In genomic region chr9:2679011-2679410, GRCh38 we compare ENCODE assay signal across 28 cellular contexts. TPM values are rescaled to one million over a fixed set of nuclear protein-coding genes. Genes with fewer than 3 reads are reported as not detected.
DNase-seq lines count a peak whose midpoint lies in the region; ATAC-seq, FAIRE-seq and TF ChIP-seq lines count a peak whose summit lies in the region.
"Had no signal": no experiment of that assay in that cellular context is flagged by ENCODE, and none has a peak within 500 bp of the region (broad histone marks: within the 10 kb centered on the region; RNA-seq: fewer than 3 reads in every experiment).

No MANE protein-coding gene starts in this region.

- no peak overlapping the region for H3K27ac ChIP-seq in psoas muscle
- H3K27ac ChIP-seq: 22Rv1, HL-60, KMS-11, SJCRH30 had no signal

- peaks cover 8% of the 10 kb centered on the region for H3K4me1 ChIP-seq in psoas muscle

- no peak for TF ChIP-seq CTCF in bronchial epithelial cell (IDR thresholded peaks at IDR 0.05; ENCODE audit: insufficient read depth, low read length, severe bottlenecking)
- TF ChIP-seq CTCF in fibroblast of mammary gland (conservative IDR thresholded peaks at IDR 0.05; ENCODE audit: control insufficient read depth, insufficient read depth, low read depth, low read length), result no peak
- TF ChIP-seq CTCF in psoas muscle (IDR thresholded peaks at IDR 0.05), result no peak

- intact Hi-C loops in psoas muscle (cut with DNase I), result no loop called here

- ATAC-seq in psoas muscle, result peak; percentile 79 to 91 (median 84)
- no peak for ATAC-seq in SK-N-SH treated with all-trans-retinoic acid at 6 μM for 48 hours
- ATAC-seq: PC-3 had no signal

- no peaks in the 10 kb centered on the region for H3K9me3 ChIP-seq in psoas muscle
- H3K9me3 ChIP-seq: BE2C, SJCRH30 had no signal

- 63 to 81% (median 63%) methylated on average over 2 of the region's 2 CpGs for WGBS in psoas muscle, 3 donors

- FAIRE-seq in bronchial epithelial cell (lab: Jason Lieb, UNC), result no peak
- FAIRE-seq: G401.6, GM12891, GM19239, H54 had no signal

- H3K36me3 ChIP-seq in bronchial epithelial cell (ENCODE audit: control insufficient read depth, insufficient read depth, low read length), result no peaks in the 10 kb centered on the region
- H3K36me3 ChIP-seq in psoas muscle (ENCODE audit: insufficient read depth in 1 of 2, low read depth in 1 of 2), result no peaks in the 10 kb centered on the region
- H3K36me3 ChIP-seq: BE2C, SJCRH30 had no signal

- no peak overlapping the region for H3K4me3 ChIP-seq in bronchial epithelial cell (ENCODE audit: low read depth, low read length)
- no peak overlapping the region for H3K4me3 ChIP-seq in fibroblast of mammary gland (ENCODE audit: control insufficient read depth, low read depth, low read length)
- H3K4me3 ChIP-seq in psoas muscle, result no peak overlapping the region
- H3K4me3 ChIP-seq: SJCRH30 had no signal

- DNase-seq in DMS53 (lab: John Stamatoyannopoulos, UW) (peak; percentile 36), DMS53 treated with DMSO at 0.1 percent for 48 hours (lab: John Stamatoyannopoulos, UW; ENCODE audit: unreplicated experiment) (no peak), bronchial epithelial cell (ENCODE audit: low read depth) (peak; percentile 66), fibroblast of mammary gland (ENCODE audit: low read depth) (peak; percentile 16), psoas muscle (no peak), occipital lobe (lab: John Stamatoyannopoulos, UW) (no peak), DMS153 treated with DMSO at 0.1 percent for 48 hours (lab: John Stamatoyannopoulos, UW; ENCODE audit: unreplicated experiment) (no peak)
- DNase-seq: ACHN; BE2C; Calu3; NCI-H1092; NCI-H1417 treated with DMSO at 0.1 percent for 48 hours; NCI-H1694 treated with DMSO at 0.1 percent for 48 hours; NCI-H2171; NCI-H345; NCI-H748 treated with DMSO at 0.1 percent for 48 hours; NK-92 treated with Interleukin-12 subunit alpha and Interleukin-12 subunit beta, amount 100 ng/mL, for 24 hours had no signal

- H3K27me3 ChIP-seq in bronchial epithelial cell (ENCODE audit: control insufficient read depth, insufficient read depth, low read length) (no peaks in the 10 kb centered on the region), psoas muscle (ENCODE audit: insufficient read depth in 3 of 3, low read length in 2 of 3) (no peaks in the 10 kb centered on the region)
- H3K27me3 ChIP-seq: BE2C, SJCRH30 had no signal

TF ChIP-seq in SK-N-SH treated with all-trans-retinoic acid at 6 μM for 48 hours, 23 proteins besides CTCF, POLR2A, EP300 and RAD21:
- TF ChIP-seq CSRNP3 (CRISPR knock-in tag; IDR thresholded peaks at IDR 0.05), result no peak
- no peak for TF ChIP-seq ZNF565 (CRISPR knock-in tag; conservative IDR thresholded peaks at IDR 0.05; ENCODE audit: low read depth)
- TF ChIP-seq, protein P1, sequence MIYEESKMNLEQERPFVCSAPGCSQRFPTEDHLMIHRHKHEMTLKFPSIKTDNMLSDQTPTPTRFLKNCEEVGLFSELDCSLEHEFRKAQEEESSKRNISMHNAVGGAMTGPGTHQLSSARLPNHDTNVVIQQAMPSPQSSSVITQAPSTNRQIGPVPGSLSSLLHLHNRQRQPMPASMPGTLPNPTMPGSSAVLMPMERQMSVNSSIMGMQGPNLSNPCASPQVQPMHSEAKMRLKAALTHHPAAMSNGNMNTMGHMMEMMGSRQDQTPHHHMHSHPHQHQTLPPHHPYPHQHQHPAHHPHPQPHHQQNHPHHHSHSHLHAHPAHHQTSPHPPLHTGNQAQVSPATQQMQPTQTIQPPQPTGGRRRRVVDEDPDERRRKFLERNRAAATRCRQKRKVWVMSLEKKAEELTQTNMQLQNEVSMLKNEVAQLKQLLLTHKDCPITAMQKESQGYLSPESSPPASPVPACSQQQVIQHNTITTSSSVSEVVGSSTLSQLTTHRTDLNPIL (CRISPR knock-in tag; IDR thresholded peaks at IDR 0.05; ENCODE audit: low read depth), result no peak

RNA-seq across cellular contexts. Expression of gene KCNV2, which starts 38.3 kb away (rescaled TPM):
- total RNA-seq in bronchial epithelial cell, result not detected in 2 replicates
- not detected for total RNA-seq in psoas muscle
- not detected for polyA plus RNA-seq in psoas muscle
- not detected for total RNA-seq in occipital lobe
- total RNA-seq: Calu3, PC-3, SJCRH30 had no signal
- polyA plus RNA-seq: IgD-negative memory B cell had no signal

RNA-seq across cellular contexts. Expression of gene VLDLR, which starts 57.4 kb away (rescaled TPM):
- total RNA-seq in bronchial epithelial cell (26.9 and 48.5 TPM in 2 replicates), psoas muscle (10 to 100 TPM; 20.3 to 34.4 (median 28.3) TPM), occipital lobe (45.7 TPM)
- 10 to 100 TPM in 1 of 3 donors, 1 to 10 TPM in 2; 7.9 to 10.3 (median 8.5) TPM for polyA plus RNA-seq in psoas muscle
- polyA plus RNA-seq: IgD-negative memory B cell had no signal

Comparison
In these comparisons a context has a peak if more than half of its experiments do, and no peak if none do; other contexts are left out.
1. DNase-seq: peak in DMS53 (single experiment), bronchial epithelial cell (single experiment) and fibroblast of mammary gland (single experiment); none in DMS53 treated with DMSO at 0.1 percent for 48 hours (single experiment), psoas muscle (0 of 2), occipital lobe (single experiment) and DMS153 treated with DMSO at 0.1 percent for 48 hours (single experiment).